17 cellular contexts compared by ENCODE assay signal in the genomic region with DNA sequence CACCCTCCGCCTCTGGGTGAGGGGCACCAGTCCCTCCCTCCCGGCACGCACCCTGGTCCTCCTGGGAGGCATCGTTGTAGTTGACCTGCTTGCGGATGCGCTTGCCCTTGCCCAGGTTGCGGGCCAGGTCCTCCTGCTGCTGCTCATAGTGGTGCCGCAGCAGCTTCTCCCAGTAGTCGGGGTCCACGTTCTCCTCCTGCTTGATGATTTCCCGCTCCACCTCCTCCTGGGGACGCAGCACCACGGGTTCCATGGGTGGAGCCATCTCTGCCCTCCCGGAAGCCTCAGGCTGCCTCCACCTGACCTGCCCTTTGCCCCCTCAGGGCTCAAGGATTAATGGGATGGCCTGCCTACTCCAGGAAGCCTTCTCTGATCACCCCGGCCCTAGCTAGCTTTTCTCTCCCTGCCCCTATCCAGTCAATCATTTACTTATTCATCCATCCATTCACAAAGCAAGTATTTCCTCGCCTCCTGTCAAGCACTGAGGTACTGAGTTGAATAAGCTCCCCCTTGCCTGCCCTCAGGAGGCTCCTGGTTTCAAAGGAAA. TPM values are rescaled to one million over a fixed set of nuclear protein-coding genes. Genes with fewer than 3 reads are reported as not detected.
DNase-seq lines count a peak whose midpoint lies in the region; ATAC-seq and TF ChIP-seq lines count a peak whose summit lies in the region.
"Had no signal": no experiment of that assay in that cellular context is flagged by ENCODE, and none has a peak within 500 bp of the region (broad histone marks: within the 10 kb centered on the region; RNA-seq: fewer than 3 reads in every experiment).

No MANE protein-coding gene starts in this region.

- no peak for TF ChIP-seq CTCF in spleen (IDR thresholded peaks at IDR 0.05 in 8 of 11, conservative IDR thresholded peaks at IDR 0.05 in 3 of 11)

- no peak overlapping the region for H3K27ac ChIP-seq in spleen
- H3K27ac ChIP-seq: KMS-11 had no signal

- WGBS in spleen, 5 donors, result 89 to 97% (median 92%) methylated on average over 15 to 16 of the region's 16 CpGs

- no peaks in the 10 kb centered on the region for H3K36me3 ChIP-seq in spleen

- CTCF ChIA-PET in HEK293T (lab: Yijun Ruan, JAX), result no interaction called here

- H3K9me3 ChIP-seq in spleen, result peaks cover 0 to 2% (median under 1%) of the 10 kb centered on the region in 8 donors

- DNase-seq in activated naive CD8-positive, alpha-beta T cell treated with anti-CD3 and anti-CD28 coated beads, Interleukin-2, amount 10 ng/mL, durations not matched to agents 7 days and 5 days, result peak; percentile 26
- no peak for DNase-seq in activated naive CD8-positive, alpha-beta T cell treated with anti-CD3 and anti-CD28 coated beads, Interleukin-2, amount 50 U/mL, for 24 hours
- no peak for DNase-seq in central memory CD8-positive, alpha-beta T cell (ENCODE audit: low spot score in 2 of 2)
- DNase-seq in memory B cell (ENCODE audit: low spot score in 2 of 2) (no peak), spleen (peak; percentile 42), HEK293T (ENCODE audit: extremely low spot score) (no peak), cerebellar nuclear complex (lab: John Stamatoyannopoulos, UW) (no peak), sciatic nerve (ENCODE audit: low spot score) (no peak)
- DNase-seq: C1 segment of cervical spinal cord, GOT3, NCI-H1436 treated with DMSO at 0.1 percent for 48 hours, NCI-H2029 treated with DMSO at 0.1 percent for 48 hours, NCI-H2171 treated with DMSO at 0.1 percent for 48 hours, NCI-H510A, NCI-H774, RPMI8226 had no signal

- no peak for TF ChIP-seq POLR2A in spleen (IDR thresholded peaks at IDR 0.05)

- peaks cover 0 to 11% (median 6%) of the 10 kb centered on the region in 6 donors for H3K4me1 ChIP-seq in spleen

- H3K4me3 ChIP-seq in spleen, result no peak overlapping the region

- peaks cover 0 to 53% (median 6%) of the 10 kb centered on the region in 7 donors for H3K27me3 ChIP-seq in spleen (replicated peaks in 1 of 7)

- no peak for ATAC-seq in activated naive CD8-positive, alpha-beta T cell treated with anti-CD3 and anti-CD28 coated beads, Interleukin-2, amount 10 ng/mL, durations not matched to agents 7 days and 5 days (ENCODE audit: low read depth)
- ATAC-seq in activated naive CD8-positive, alpha-beta T cell treated with anti-CD3 and anti-CD28 coated beads, Interleukin-2, amount 50 U/mL, for 24 hours, result no peak
- ATAC-seq in central memory CD8-positive, alpha-beta T cell (replicated peaks; ENCODE audit: extremely low read depth, poor library complexity, severe bottlenecking), result no peak
- ATAC-seq in memory B cell (ENCODE audit: low read depth) (no peak), sciatic nerve (no peak)

- H3K9me3 Mint-ChIP-seq in activated naive CD8-positive, alpha-beta T cell treated with anti-CD3 and anti-CD28 coated beads, Interleukin-2, amount 10 ng/mL, durations not matched to agents 7 days and 5 days, result no peaks in the 10 kb centered on the region
- no peaks in the 10 kb centered on the region for H3K9me3 Mint-ChIP-seq in activated naive CD8-positive, alpha-beta T cell treated with anti-CD3 and anti-CD28 coated beads, Interleukin-2, amount 50 U/mL, for 24 hours
- no peaks in the 10 kb centered on the region for H3K9me3 Mint-ChIP-seq in central memory CD8-positive, alpha-beta T cell
- no peaks in the 10 kb centered on the region for H3K9me3 Mint-ChIP-seq in memory B cell

- peaks cover 2% of the 10 kb centered on the region for H3K4me1 Mint-ChIP-seq in activated naive CD8-positive, alpha-beta T cell treated with anti-CD3 and anti-CD28 coated beads, Interleukin-2, amount 10 ng/mL, durations not matched to agents 7 days and 5 days
- peaks cover 3% of the 10 kb centered on the region for H3K4me1 Mint-ChIP-seq in activated naive CD8-positive, alpha-beta T cell treated with anti-CD3 and anti-CD28 coated beads, Interleukin-2, amount 50 U/mL, for 24 hours
- H3K4me1 Mint-ChIP-seq in central memory CD8-positive, alpha-beta T cell, result peaks cover 7% of the 10 kb centered on the region
- H3K4me1 Mint-ChIP-seq in memory B cell, result peaks cover 2% of the 10 kb centered on the region

- H3K27ac Mint-ChIP-seq in activated naive CD8-positive, alpha-beta T cell treated with anti-CD3 and anti-CD28 coated beads, Interleukin-2, amount 10 ng/mL, durations not matched to agents 7 days and 5 days, result peak overlapping the region; percentile 9
- H3K27ac Mint-ChIP-seq in activated naive CD8-positive, alpha-beta T cell treated with anti-CD3 and anti-CD28 coated beads, Interleukin-2, amount 50 U/mL, for 24 hours, result no peak overlapping the region
- no peak overlapping the region for H3K27ac Mint-ChIP-seq in central memory CD8-positive, alpha-beta T cell (ENCODE audit: low read depth)
- H3K27ac Mint-ChIP-seq in memory B cell, result no peak overlapping the region

- peaks cover 5% of the 10 kb centered on the region for H3K27me3 Mint-ChIP-seq in activated naive CD8-positive, alpha-beta T cell treated with anti-CD3 and anti-CD28 coated beads, Interleukin-2, amount 10 ng/mL, durations not matched to agents 7 days and 5 days
- H3K27me3 Mint-ChIP-seq in activated naive CD8-positive, alpha-beta T cell treated with anti-CD3 and anti-CD28 coated beads, Interleukin-2, amount 50 U/mL, for 24 hours, result peaks cover 8% of the 10 kb centered on the region
- peaks cover 19% of the 10 kb centered on the region for H3K27me3 Mint-ChIP-seq in central memory CD8-positive, alpha-beta T cell
- peaks cover 14% of the 10 kb centered on the region for H3K27me3 Mint-ChIP-seq in memory B cell

- H3K4me3 Mint-ChIP-seq in activated naive CD8-positive, alpha-beta T cell treated with anti-CD3 and anti-CD28 coated beads, Interleukin-2, amount 10 ng/mL, durations not matched to agents 7 days and 5 days, result no peak overlapping the region
- no peak overlapping the region for H3K4me3 Mint-ChIP-seq in activated naive CD8-positive, alpha-beta T cell treated with anti-CD3 and anti-CD28 coated beads, Interleukin-2, amount 50 U/mL, for 24 hours
- peak overlapping the region; percentile 14 for H3K4me3 Mint-ChIP-seq in central memory CD8-positive, alpha-beta T cell
- H3K4me3 Mint-ChIP-seq in memory B cell, result peak overlapping the region; percentile 17

- POLR2A ChIA-PET in activated naive CD8-positive, alpha-beta T cell treated with anti-CD3 and anti-CD28 coated beads, Interleukin-2, amount 10 ng/mL, durations not matched to agents 7 days and 5 days (lab: Charles Lee), result no interaction called here
- POLR2A ChIA-PET in HEK293T (lab: Yijun Ruan, JAX), result interaction anchor here (1.8 kb wide), 1 partner anchor 10 kb away, joined by 4 read pairs; no protein-coding TSS in a partner anchor

- intact Hi-C loops in spleen (cut with DNase I; ENCODE audit: low total_unique reads), result no loop called here
- intact Hi-C loops in sciatic nerve (cut with DNase I), result no loop called here

- no peaks in the 10 kb centered on the region for H3K36me3 Mint-ChIP-seq in activated naive CD8-positive, alpha-beta T cell treated with anti-CD3 and anti-CD28 coated beads, Interleukin-2, amount 10 ng/mL, durations not matched to agents 7 days and 5 days
- H3K36me3 Mint-ChIP-seq in activated naive CD8-positive, alpha-beta T cell treated with anti-CD3 and anti-CD28 coated beads, Interleukin-2, amount 50 U/mL, for 24 hours (ENCODE audit: low read depth), result no peaks in the 10 kb centered on the region
- H3K36me3 Mint-ChIP-seq in central memory CD8-positive, alpha-beta T cell (ENCODE audit: insufficient read depth), result no peaks in the 10 kb centered on the region
- H3K36me3 Mint-ChIP-seq in memory B cell, result no peaks in the 10 kb centered on the region

TF ChIP-seq in HEK293T, 16 proteins besides CTCF, POLR2A, EP300 and RAD21:
- TF ChIP-seq, protein P1, sequence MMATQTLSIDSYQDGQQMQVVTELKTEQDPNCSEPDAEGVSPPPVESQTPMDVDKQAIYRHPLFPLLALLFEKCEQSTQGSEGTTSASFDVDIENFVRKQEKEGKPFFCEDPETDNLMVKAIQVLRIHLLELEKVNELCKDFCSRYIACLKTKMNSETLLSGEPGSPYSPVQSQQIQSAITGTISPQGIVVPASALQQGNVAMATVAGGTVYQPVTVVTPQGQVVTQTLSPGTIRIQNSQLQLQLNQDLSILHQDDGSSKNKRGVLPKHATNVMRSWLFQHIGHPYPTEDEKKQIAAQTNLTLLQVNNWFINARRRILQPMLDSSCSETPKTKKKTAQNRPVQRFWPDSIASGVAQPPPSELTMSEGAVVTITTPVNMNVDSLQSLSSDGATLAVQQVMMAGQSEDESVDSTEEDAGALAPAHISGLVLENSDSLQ (IDR thresholded peaks at IDR 0.05), result no peak
- TF ChIP-seq SUZ12 (IDR thresholded peaks at IDR 0.05) (no peak), FOXM1 (IDR thresholded peaks at IDR 0.05; ENCODE audit: borderline replicate concordance) (no peak), BHLHE40 (IDR thresholded peaks at IDR 0.05; ENCODE audit: borderline replicate concordance) (no peak), FOXK2 (IDR thresholded peaks at IDR 0.05) (no peak), LEF1 (IDR thresholded peaks at IDR 0.05; ENCODE audit: borderline replicate concordance) (no peak), HDGF (IDR thresholded peaks at IDR 0.05; ENCODE audit: borderline replicate concordance) (no peak), CTBP1 (IDR thresholded peaks at IDR 0.05; ENCODE audit: borderline replicate concordance) (no peak), TARDBP (IDR thresholded peaks at IDR 0.05) (no peak), L3MBTL2 (conservative IDR thresholded peaks at IDR 0.05) (no peak), ELF4 (IDR thresholded peaks at IDR 0.05) (no peak), ARNT (IDR thresholded peaks at IDR 0.05) (no peak)

RNA-seq across cellular contexts. Expression of a gene that starts 53.5 kb away (rescaled TPM):
- total RNA-seq in activated naive CD8-positive, alpha-beta T cell treated with anti-CD3 and anti-CD28 coated beads, Interleukin-2, amount 10 ng/mL, durations not matched to agents 7 days and 5 days, result under 1 TPM; 0.23 to 0.61 TPM
- total RNA-seq in spleen (under 1 TPM; 0.09 to 0.44 (median 0.17) TPM), sciatic nerve (0.09 TPM)
- polyA plus RNA-seq in spleen, result under 1 TPM; 0.04 to 0.10 (median 0.08) TPM

Comparison
In these comparisons a context has a peak if more than half of its experiments do, and no peak if none do; other contexts are left out.
1. DNase-seq: peak in activated naive CD8-positive, alpha-beta T cell treated with anti-CD3 and anti-CD28 coated beads, Interleukin-2, amount 10 ng/mL, durations not matched to agents 7 days and 5 days (single experiment) and spleen (single experiment); none in activated naive CD8-positive, alpha-beta T cell treated with anti-CD3 and anti-CD28 coated beads, Interleukin-2, amount 50 U/mL, for 24 hours (single experiment), central memory CD8-positive, alpha-beta T cell (0 of 2), memory B cell (0 of 2), HEK293T (single experiment), cerebellar nuclear complex (0 of 2) and sciatic nerve (single experiment).
2. H3K4me3 Mint-ChIP-seq: peak in central memory CD8-positive, alpha-beta T cell (single experiment) and memory B cell (single experiment); none in activated naive CD8-positive, alpha-beta T cell treated with anti-CD3 and anti-CD28 coated beads, Interleukin-2, amount 10 ng/mL, durations not matched to agents 7 days and 5 days (single experiment) and activated naive CD8-positive, alpha-beta T cell treated with anti-CD3 and anti-CD28 coated beads, Interleukin-2, amount 50 U/mL, for 24 hours (single experiment).